Comparison of ENCODE assay signal across 1 cellular context in the genomic region with DNA sequence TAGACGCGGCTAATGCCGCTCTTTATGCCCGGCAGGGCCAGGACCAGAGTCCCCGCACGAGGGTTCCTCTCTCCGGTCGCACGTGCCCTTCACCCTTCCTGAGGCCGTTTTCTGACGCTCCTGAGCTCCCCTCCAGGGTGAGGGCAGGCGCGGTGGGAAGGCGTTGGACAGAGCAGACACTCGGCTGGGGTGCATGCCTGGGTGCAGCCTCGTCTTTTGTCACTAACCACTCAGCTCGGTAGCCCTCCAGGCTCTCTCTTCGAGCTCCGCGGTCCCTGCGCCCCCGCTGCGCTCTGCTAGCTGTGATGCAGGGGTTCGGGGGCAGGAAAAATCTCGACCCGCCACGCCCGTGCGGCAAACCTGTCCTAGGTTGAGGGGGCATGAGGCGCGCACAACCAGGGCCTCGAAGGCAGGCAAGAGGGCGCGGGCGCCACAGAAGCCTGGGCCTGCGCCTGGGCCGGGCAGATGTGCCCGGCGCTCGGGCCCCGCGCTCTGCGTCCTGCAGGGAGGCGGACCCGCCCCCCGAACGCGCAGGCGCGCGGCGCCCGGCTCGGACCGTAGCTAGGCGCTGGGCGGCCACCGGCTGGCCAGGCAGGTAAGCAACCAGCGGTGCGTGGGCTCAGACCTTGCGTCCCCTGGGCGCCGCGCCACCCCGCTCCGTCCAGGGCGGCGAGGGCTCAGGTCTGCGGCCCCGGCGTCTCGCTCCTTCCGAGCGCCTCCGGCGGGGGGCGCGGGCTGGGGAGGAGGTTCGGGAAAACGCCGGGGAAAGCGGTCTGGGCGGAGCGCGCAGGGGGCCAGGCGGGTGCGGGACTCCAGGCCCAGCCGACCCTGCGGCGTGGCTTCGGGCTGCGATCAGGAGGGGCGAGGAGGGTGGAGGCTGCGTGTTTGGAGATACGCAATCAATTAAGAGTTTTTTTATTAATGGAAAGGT.
TF ChIP-seq lines count a peak whose summit lies in the region.

A gene (plus strand): TSS at position 548 of the 931 bp plus-strand sequence. CDS start 5,807 bp downstream, outside the sequence.

TF ChIP-seq in H1, 55 proteins besides CTCF, POLR2A, EP300 and RAD21:
- TF ChIP-seq, protein P1, sequence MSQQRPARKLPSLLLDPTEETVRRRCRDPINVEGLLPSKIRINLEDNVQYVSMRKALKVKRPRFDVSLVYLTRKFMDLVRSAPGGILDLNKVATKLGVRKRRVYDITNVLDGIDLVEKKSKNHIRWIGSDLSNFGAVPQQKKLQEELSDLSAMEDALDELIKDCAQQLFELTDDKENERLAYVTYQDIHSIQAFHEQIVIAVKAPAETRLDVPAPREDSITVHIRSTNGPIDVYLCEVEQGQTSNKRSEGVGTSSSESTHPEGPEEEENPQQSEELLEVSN (IDR thresholded peaks at IDR 0.05) = peak; percentile 93
- peak; percentile 40; the same call in 1 of the 2 replicates for TF ChIP-seq SUZ12 (IDR thresholded peaks at IDR 0.05; ENCODE audit: low read length)
- peak; percentile 38 for TF ChIP-seq NRF1 (IDR thresholded peaks at IDR 0.05; ENCODE audit: low read depth, low read length)
- TF ChIP-seq, protein P2, sequence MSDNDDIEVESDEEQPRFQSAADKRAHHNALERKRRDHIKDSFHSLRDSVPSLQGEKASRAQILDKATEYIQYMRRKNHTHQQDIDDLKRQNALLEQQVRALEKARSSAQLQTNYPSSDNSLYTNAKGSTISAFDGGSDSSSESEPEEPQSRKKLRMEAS (IDR thresholded peaks at IDR 0.05) = peak; percentile 73
- peak; percentile 37; the same call in 1 of the 2 replicates for TF ChIP-seq TBP (IDR thresholded peaks at IDR 0.05; ENCODE audit: low read depth, low read length)
- peak; percentile 85 for TF ChIP-seq KDM4A (IDR thresholded peaks at IDR 0.05; ENCODE audit: low read depth, low read length, severe bottlenecking)
- no peak for TF ChIP-seq ZNF274 (IDR thresholded peaks at IDR 0.05; ENCODE audit: borderline replicate concordance, extremely low read depth, low read length)
- peak; percentile 42 for TF ChIP-seq RNF2 (IDR thresholded peaks at IDR 0.05; ENCODE audit: borderline replicate concordance, low read depth, low read length, missing control alignments, poor library complexity, severe bottlenecking)
- TF ChIP-seq, protein P3, sequence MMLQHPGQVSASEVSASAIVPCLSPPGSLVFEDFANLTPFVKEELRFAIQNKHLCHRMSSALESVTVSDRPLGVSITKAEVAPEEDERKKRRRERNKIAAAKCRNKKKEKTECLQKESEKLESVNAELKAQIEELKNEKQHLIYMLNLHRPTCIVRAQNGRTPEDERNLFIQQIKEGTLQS (IDR thresholded peaks at IDR 0.05; ENCODE audit: insufficient read depth, low read depth, low read length) = no peak
- TF ChIP-seq, protein P4, sequence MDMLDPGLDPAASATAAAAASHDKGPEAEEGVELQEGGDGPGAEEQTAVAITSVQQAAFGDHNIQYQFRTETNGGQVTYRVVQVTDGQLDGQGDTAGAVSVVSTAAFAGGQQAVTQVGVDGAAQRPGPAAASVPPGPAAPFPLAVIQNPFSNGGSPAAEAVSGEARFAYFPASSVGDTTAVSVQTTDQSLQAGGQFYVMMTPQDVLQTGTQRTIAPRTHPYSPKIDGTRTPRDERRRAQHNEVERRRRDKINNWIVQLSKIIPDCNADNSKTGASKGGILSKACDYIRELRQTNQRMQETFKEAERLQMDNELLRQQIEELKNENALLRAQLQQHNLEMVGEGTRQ (IDR thresholded peaks at IDR 0.05; ENCODE audit: low read length) = 0 out of 2 replicates have a peak, but pooled peaks have one; percentile 1
- TF ChIP-seq GABPA (IDR thresholded peaks at IDR 0.05; ENCODE audit: borderline replicate concordance, insufficient read depth, low read length) = 0 out of 2 replicates have a peak, but pooled peaks have one; percentile 37
- TF ChIP-seq RBBP5 (IDR thresholded peaks at IDR 0.05; ENCODE audit: borderline replicate concordance, low read depth, low read length) = peak; percentile 16; the same call in 1 of the 2 replicates
- TF ChIP-seq PHF8 (conservative IDR thresholded peaks at IDR 0.05; ENCODE audit: low read depth, low read length) = 0 out of 2 replicates have a peak, but pooled peaks have one; percentile 64
- no peak for TF ChIP-seq JUN (IDR thresholded peaks at IDR 0.05; ENCODE audit: low read depth, low read length)
- peak; percentile 52 for TF ChIP-seq EZH2 (IDR thresholded peaks at IDR 0.05; ENCODE audit: low read depth, low read length, severe bottlenecking)
- no peak for TF ChIP-seq RXRA (IDR thresholded peaks at IDR 0.05; ENCODE audit: insufficient read depth, low read depth, low read length)
- 0 out of 4 replicates have a peak, but pooled peaks of 1 of the 2 experiments have one; percentile 44 for TF ChIP-seq HDAC2 (IDR thresholded peaks at IDR 0.05; ENCODE audit: borderline replicate concordance in 1 of 2, low read depth in 2 of 2, low read length in 2 of 2)
- TF ChIP-seq ASH2L (IDR thresholded peaks at IDR 0.05; ENCODE audit: low read length) = peak; percentile 69
- 0 out of 2 replicates have a peak, but pooled peaks have one; percentile 50 for TF ChIP-seq TAF1 (IDR thresholded peaks at IDR 0.05; ENCODE audit: low read depth, low read length)
